ENCODE assay signal across 10 cellular contexts in genomic region chr5:94433393-94434149, GRCh38.
A peak's percentile ranks its signal among the peaks of the same experiment; 100 is the strongest.
DNase-seq lines count a peak whose midpoint lies in the region; ATAC-seq, FAIRE-seq and TF ChIP-seq lines count a peak whose summit lies in the region.
"Had no signal": no experiment of that assay in that cellular context is flagged by ENCODE, and none has a peak within 500 bp of the region (broad histone marks: within the 10 kb centered on the region; RNA-seq: fewer than 3 reads in every experiment).

No MANE protein-coding gene starts in this region.

- no peak overlapping the region for H3K4me3 ChIP-seq in left lung
- H3K4me3 ChIP-seq: SJSA1 had no signal

- H3K4me1 ChIP-seq in left lung, result peaks cover 0 to 30% of the 10 kb centered on the region in 2 donors
- H3K4me1 ChIP-seq: SJSA1 had no signal

- H3K4me1 Mint-ChIP-seq in MCF 10A (ENCODE audit: insufficient read depth, unreplicated experiment), result peaks cover 28% of the 10 kb centered on the region

- no peaks in the 10 kb centered on the region for H3K27me3 ChIP-seq in left lung
- H3K27me3 ChIP-seq: SJSA1 had no signal

- DNase-seq in AG08395 (ENCODE audit: low spot score) (peak; percentile 51), MCF 10A (ENCODE audit: unreplicated experiment) (peak; percentile 84), left lung (no peak), GM12892 (ENCODE audit: insufficient read length) (no peak), activated T-cell treated with anti-CD3 and anti-CD28 coated beads for 4 hours (no peak)
- no peak for DNase-seq in stimulated activated CD4-positive, alpha-beta T cell treated with anti-CD3 and anti-CD28 coated beads, Interleukin-2, amount 100 ng/mL, for 24 hours
- DNase-seq: activated naive CD4-positive, alpha-beta T cell treated with Interleukin-2 at 50 U/mL for 16 hours had no signal

- no peaks in the 10 kb centered on the region for H3K36me3 Mint-ChIP-seq in MCF 10A (ENCODE audit: insufficient read depth, unreplicated experiment)

- FAIRE-seq in GM12892 (lab: Jason Lieb, UNC), result no peak

- no TSS peak for BruUV-seq in MCF 10A (replicated peaks; lab: Mats Ljungman, UMichigan)

- TF ChIP-seq POLR2A in GM12892 (IDR thresholded peaks at IDR 0.05; ENCODE audit: low read depth, low read length), result no peak

- peak; percentile 83 for ATAC-seq in left lung
- no peak for ATAC-seq in SK-N-SH treated with all-trans-retinoic acid at 6 μM for 48 hours

- no peaks in the 10 kb centered on the region for H3K9me3 Mint-ChIP-seq in MCF 10A (ENCODE audit: unreplicated experiment)

- TF ChIP-seq CTCF in MCF 10A (IDR thresholded peaks at IDR 0.05; ENCODE audit: unreplicated experiment), result no peak
- TF ChIP-seq CTCF in left lung (IDR thresholded peaks at IDR 0.05), result no peak

- POLR2A ChIA-PET in MCF 10A (lab: Yijun Ruan, JAX), result interaction anchor here (1.6 kb wide), 1 partner anchor 10 kb away, joined by 6 read pairs; no protein-coding TSS in a partner anchor

- H3K36me3 ChIP-seq in left lung, result no peaks in the 10 kb centered on the region
- H3K36me3 ChIP-seq: SJSA1 had no signal

- peak overlapping the region; percentile 29 for H3K4me3 Mint-ChIP-seq in MCF 10A (ENCODE audit: unreplicated experiment)

- no peaks in the 10 kb centered on the region for H3K27me3 Mint-ChIP-seq in MCF 10A (ENCODE audit: insufficient read depth, unreplicated experiment)

- H3K27ac Mint-ChIP-seq in MCF 10A (ENCODE audit: low read depth, unreplicated experiment), result peak overlapping the region; percentile 82

- intact Hi-C loops in MCF 10A (cut with micrococcal nuclease), result no loop called here
- intact Hi-C loops in left lung (cut with DNase I), result no loop called here

- peak overlapping the region; percentile 46 to 86 for H3K27ac ChIP-seq in left lung
- H3K27ac ChIP-seq: SJSA1 had no signal

- H3K9me3 ChIP-seq in left lung, result no peaks in the 10 kb centered on the region
- H3K9me3 ChIP-seq: SJSA1 had no signal

- no peak for TF ChIP-seq RAD21 in Ishikawa (IDR thresholded peaks at IDR 0.05; ENCODE audit: low read depth)

- peak; percentile 93 for TF ChIP-seq EP300 in Ishikawa (IDR thresholded peaks at IDR 0.05; ENCODE audit: borderline replicate concordance)

- CTCF ChIA-PET in MCF 10A (lab: Yijun Ruan, JAX), result interaction anchor here (0.6 to 0.7 kb wide), 3 partner anchors 23 to 398 kb away, joined by 3 to 4 read pairs (median 3); no protein-coding TSS in a partner anchor

TF ChIP-seq in Ishikawa, 13 proteins besides CTCF, POLR2A, EP300 and RAD21:
- TF ChIP-seq, protein P1, sequence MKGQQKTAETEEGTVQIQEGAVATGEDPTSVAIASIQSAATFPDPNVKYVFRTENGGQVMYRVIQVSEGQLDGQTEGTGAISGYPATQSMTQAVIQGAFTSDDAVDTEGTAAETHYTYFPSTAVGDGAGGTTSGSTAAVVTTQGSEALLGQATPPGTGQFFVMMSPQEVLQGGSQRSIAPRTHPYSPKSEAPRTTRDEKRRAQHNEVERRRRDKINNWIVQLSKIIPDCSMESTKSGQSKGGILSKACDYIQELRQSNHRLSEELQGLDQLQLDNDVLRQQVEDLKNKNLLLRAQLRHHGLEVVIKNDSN (IDR thresholded peaks at IDR 0.05), result peak; percentile 57
- TF ChIP-seq NFIC (IDR thresholded peaks at IDR 0.05) (peak; percentile 94), TAF1 (IDR thresholded peaks at IDR 0.05; ENCODE audit: low read depth) (no peak), FOXM1 (IDR thresholded peaks at IDR 0.05; ENCODE audit: borderline replicate concordance, low read depth) (peak; percentile 89), EGR1 (IDR thresholded peaks at IDR 0.05) (no peak), TEAD4 (IDR thresholded peaks at IDR 0.05) (peak; percentile 81), CREB1 (IDR thresholded peaks at IDR 0.05; ENCODE audit: low read depth) (no peak), TCF12 (IDR thresholded peaks at IDR 0.05; ENCODE audit: low read depth) (peak; percentile 89), ZBTB7A (IDR thresholded peaks at IDR 0.05; ENCODE audit: low read depth) (no peak), CEBPB (IDR thresholded peaks at IDR 0.05) (peak; percentile 86), YY1 (IDR thresholded peaks at IDR 0.05; ENCODE audit: low read depth) (no peak)
- TF ChIP-seq, protein P2, sequence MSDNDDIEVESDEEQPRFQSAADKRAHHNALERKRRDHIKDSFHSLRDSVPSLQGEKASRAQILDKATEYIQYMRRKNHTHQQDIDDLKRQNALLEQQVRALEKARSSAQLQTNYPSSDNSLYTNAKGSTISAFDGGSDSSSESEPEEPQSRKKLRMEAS (IDR thresholded peaks at IDR 0.05), result peak; percentile 78
- TF ChIP-seq, protein P3, sequence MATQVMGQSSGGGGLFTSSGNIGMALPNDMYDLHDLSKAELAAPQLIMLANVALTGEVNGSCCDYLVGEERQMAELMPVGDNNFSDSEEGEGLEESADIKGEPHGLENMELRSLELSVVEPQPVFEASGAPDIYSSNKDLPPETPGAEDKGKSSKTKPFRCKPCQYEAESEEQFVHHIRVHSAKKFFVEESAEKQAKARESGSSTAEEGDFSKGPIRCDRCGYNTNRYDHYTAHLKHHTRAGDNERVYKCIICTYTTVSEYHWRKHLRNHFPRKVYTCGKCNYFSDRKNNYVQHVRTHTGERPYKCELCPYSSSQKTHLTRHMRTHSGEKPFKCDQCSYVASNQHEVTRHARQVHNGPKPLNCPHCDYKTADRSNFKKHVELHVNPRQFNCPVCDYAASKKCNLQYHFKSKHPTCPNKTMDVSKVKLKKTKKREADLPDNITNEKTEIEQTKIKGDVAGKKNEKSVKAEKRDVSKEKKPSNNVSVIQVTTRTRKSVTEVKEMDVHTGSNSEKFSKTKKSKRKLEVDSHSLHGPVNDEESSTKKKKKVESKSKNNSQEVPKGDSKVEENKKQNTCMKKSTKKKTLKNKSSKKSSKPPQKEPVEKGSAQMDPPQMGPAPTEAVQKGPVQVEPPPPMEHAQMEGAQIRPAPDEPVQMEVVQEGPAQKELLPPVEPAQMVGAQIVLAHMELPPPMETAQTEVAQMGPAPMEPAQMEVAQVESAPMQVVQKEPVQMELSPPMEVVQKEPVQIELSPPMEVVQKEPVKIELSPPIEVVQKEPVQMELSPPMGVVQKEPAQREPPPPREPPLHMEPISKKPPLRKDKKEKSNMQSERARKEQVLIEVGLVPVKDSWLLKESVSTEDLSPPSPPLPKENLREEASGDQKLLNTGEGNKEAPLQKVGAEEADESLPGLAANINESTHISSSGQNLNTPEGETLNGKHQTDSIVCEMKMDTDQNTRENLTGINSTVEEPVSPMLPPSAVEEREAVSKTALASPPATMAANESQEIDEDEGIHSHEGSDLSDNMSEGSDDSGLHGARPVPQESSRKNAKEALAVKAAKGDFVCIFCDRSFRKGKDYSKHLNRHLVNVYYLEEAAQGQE (IDR thresholded peaks at IDR 0.05; ENCODE audit: low read depth), result no peak

TF ChIP-seq in SK-N-SH treated with all-trans-retinoic acid at 6 μM for 48 hours, 23 proteins besides CTCF, POLR2A, EP300 and RAD21:
- no peak for TF ChIP-seq ZNF70 (CRISPR knock-in tag; IDR thresholded peaks at IDR 0.05)

Comparison
In these comparisons a context has a peak if more than half of its experiments do, and no peak if none do; other contexts are left out.
1. DNase-seq: peak in AG08395 (single experiment) and MCF 10A (single experiment); none in left lung (0 of 2), GM12892 (single experiment), stimulated activated CD4-positive, alpha-beta T cell treated with anti-CD3 and anti-CD28 coated beads, Interleukin-2, amount 100 ng/mL, for 24 hours (0 of 2) and activated T-cell treated with anti-CD3 and anti-CD28 coated beads for 4 hours (single experiment).